1 cellular context compared by ENCODE assay signal in the genomic region with DNA sequence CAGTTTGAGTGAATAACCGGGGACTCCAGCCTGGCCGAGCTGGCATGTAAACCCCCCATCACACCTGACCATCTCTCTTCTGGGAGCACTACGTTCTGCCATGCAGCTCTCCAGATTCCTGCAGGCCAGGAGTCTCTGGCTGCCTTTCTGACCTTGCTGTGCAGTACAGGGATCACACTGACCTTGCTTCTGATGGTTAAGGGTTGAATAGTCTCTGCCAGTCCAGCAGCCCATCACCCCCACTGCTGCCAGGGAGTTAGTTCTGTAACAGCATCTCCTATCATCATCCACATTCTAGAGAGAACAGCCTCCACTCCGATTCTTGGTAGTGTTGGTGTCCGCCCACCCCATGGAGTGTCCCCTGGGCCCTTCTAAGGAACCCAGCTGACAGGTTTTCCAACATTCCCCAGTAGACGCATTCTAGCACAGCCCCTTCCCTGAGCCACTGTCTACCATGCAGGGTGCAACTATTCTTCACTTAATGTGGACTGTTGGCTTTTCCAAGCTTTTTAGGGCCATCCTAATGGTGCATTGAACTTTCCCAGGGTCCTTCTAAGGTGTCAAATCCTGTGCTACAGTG.
TF ChIP-seq lines count a peak whose summit lies in the region.

No MANE protein-coding gene starts in this region.

TF ChIP-seq in GM23338, 12 proteins besides CTCF, POLR2A, EP300 and RAD21 (continued from another document):
- TF ChIP-seq ZNF462 (CRISPR knock-in tag; IDR thresholded peaks at IDR 0.05) (no peak), STAT1 (IDR thresholded peaks at IDR 0.05; ENCODE audit: unreplicated experiment) (no peak)
